In the genomic region with DNA sequence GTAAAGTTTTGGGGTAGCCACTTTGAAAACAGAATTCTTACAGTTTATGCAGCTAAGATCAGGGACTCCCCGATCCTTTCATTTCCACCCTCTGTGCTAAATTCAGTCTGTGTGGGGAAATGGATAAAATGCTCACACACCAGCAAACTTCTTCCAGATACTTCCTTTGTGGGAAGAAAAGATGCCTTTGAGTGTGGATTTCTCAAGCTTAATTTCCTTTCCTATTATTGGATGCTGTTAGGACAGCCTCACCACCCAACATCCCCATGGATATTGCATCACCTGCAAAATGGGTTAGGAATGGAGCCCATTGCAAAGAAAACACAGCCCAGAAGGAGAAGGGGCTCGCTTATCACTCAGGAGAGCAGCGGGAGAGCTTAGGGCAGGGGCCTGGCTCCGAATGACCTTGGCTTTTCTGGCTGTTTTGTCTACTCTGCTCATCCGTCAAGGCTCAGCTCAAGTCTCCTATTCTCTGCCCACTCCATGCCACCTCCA, we compare ENCODE assay signal across 2 cellular contexts.
TF ChIP-seq lines count a peak whose summit lies in the region.

No MANE protein-coding gene starts in this region.

TF ChIP-seq in IMR-90, 13 proteins besides CTCF, POLR2A, EP300 and RAD21:
- TF ChIP-seq MAFK (IDR thresholded peaks at IDR 0.05; ENCODE audit: low read depth, low read length) (no peak), CEBPB (IDR thresholded peaks at IDR 0.05; ENCODE audit: low read depth, low read length) (peak; percentile 11; the same call in 1 of the 2 replicates), RCOR1 (IDR thresholded peaks at IDR 0.05; ENCODE audit: insufficient replicate concordance, low read length) (no peak), USF2 (IDR thresholded peaks at IDR 0.05; ENCODE audit: low read depth, low read length) (no peak), MAZ (IDR thresholded peaks at IDR 0.05; ENCODE audit: borderline replicate concordance, low read depth, low read length) (no peak), NFE2L2 (IDR thresholded peaks at IDR 0.05; ENCODE audit: low read depth, low read length) (no peak), SMC3 (IDR thresholded peaks at IDR 0.05; ENCODE audit: low read depth, low read length) (no peak)

TF ChIP-seq in K562, 482 proteins besides CTCF, POLR2A, EP300 and RAD21:
- peak; percentile 19; the same call in 1 of the 2 replicates for TF ChIP-seq ATF3 (IDR thresholded peaks at IDR 0.05)
- no peak for TF ChIP-seq ATF3 (CRISPR knock-in tag; conservative IDR thresholded peaks at IDR 0.05)
- TF ChIP-seq, protein P1, sequence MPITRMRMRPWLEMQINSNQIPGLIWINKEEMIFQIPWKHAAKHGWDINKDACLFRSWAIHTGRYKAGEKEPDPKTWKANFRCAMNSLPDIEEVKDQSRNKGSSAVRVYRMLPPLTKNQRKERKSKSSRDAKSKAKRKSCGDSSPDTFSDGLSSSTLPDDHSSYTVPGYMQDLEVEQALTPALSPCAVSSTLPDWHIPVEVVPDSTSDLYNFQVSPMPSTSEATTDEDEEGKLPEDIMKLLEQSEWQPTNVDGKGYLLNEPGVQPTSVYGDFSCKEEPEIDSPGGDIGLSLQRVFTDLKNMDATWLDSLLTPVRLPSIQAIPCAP (CRISPR knock-in tag; IDR thresholded peaks at IDR 0.05; ENCODE audit: borderline replicate concordance), result no peak
- TF ChIP-seq CEBPG (CRISPR knock-in tag; IDR thresholded peaks at IDR 0.05), result 0 out of 2 replicates have a peak, but pooled peaks have one; percentile 19
- TF ChIP-seq CEBPG (tag; conservative IDR thresholded peaks at IDR 0.05 in 1 of 2, IDR thresholded peaks at IDR 0.05 in 1 of 2), result peak; percentile 32 to 42; a peak in 2 of 4 replicates
